Comparison of ENCODE assay signal across 8 cellular contexts in the genomic region with DNA sequence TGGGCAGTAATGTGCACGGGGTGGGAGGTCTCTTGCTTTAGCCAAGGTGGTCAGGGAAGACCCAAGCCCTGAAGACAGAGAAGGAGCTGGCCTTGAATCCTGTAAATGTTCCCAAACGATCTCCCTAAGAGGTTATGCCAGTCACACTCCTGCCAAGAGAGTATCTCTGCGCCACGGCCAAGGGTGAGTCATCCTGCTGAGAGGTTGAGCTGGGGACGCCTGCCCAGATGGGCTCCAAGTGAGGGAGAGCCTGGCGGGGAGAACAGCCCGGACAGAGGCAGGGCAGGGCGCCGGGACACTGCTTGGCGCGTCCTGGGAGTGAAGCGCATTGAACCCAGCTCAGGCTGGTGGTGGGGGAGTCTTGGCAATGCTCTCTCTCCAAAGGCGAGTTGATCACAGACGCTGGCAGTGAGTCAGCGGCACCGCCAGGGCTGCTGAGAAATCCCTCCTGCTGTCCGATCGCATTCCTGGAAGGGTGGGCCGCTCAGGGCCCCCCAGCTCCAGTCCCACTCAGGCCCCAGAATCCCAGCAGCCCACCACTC. TPM values are rescaled to one million over a fixed set of nuclear protein-coding genes. Genes with fewer than 3 reads are reported as not detected.
A peak's percentile ranks its signal among the peaks of the same experiment; 100 is the strongest.
DNase-seq lines count a peak whose midpoint lies in the region; ATAC-seq and TF ChIP-seq lines count a peak whose summit lies in the region.

No MANE protein-coding gene starts in this region.

- DNase-seq in A673 (ENCODE audit: low spot score): peak; percentile 52
- DNase-seq in HS-27A (ENCODE audit: low read depth): peak; percentile 93
- DNase-seq in anterior cingulate cortex (lab: John Stamatoyannopoulos, UW): peak in 47 of 58 donors; percentile 2 to 80 (median 40)
- DNase-seq in hypothalamus (lab: John Stamatoyannopoulos, UW): peak in 47 of 51 donors; percentile 2 to 85 (median 48)
- DNase-seq in gastrocnemius medialis: peak; percentile 92 to 96
- DNase-seq in activated gamma-delta T cell treated with Interleukin-2 at 50 U/mL for 16 hours: no peak

- POLR2A ChIA-PET in A673 (lab: Charles Lee; ENCODE audit: low non-redundant PET): no interaction called here

- peak; percentile 11 to 32 for TF ChIP-seq POLR2A in gastrocnemius medialis (IDR thresholded peaks at IDR 0.05)

- H3K9me3 ChIP-seq in A673 (ENCODE audit: low read depth, low read length, poor library complexity, severe bottlenecking) (no peaks in the 10 kb centered on the region), gastrocnemius medialis (no peaks in the 10 kb centered on the region)

- CTCF ChIA-PET in A673 (lab: Charles Lee): no interaction called here

- intact Hi-C loops in A673 (cut with micrococcal nuclease; ENCODE audit: unreplicated experiment) (no loop called here), gastrocnemius medialis (cut with DNase I; ENCODE audit: low total_unique reads) (loop anchor here (1.0 to 2.0 kb wide), 2 partner anchors 45 to 50 kb away; a partner anchor contains a TSS)

- peak overlapping the region; percentile 37 for H3K27ac ChIP-seq in A673 (ENCODE audit: low read depth, low read length, poor library complexity, severe bottlenecking)
- peak overlapping the region; percentile 81 to 92 (median 88) for H3K27ac ChIP-seq in gastrocnemius medialis

- H3K4me3 ChIP-seq in A673 (ENCODE audit: low read depth, low read length, poor library complexity, severe bottlenecking) (no peak overlapping the region), gastrocnemius medialis (peak overlapping the region in 1 of 4 donors; percentile 27)

- H3K4me1 ChIP-seq in A673 (ENCODE audit: insufficient read depth, low read length, poor library complexity, severe bottlenecking) (peaks cover 6% of the 10 kb centered on the region), gastrocnemius medialis (peaks cover 11 to 16% of the 10 kb centered on the region in 2 donors)

- H3K27me3 ChIP-seq in A673 (replicated peaks; ENCODE audit: insufficient read depth, low read depth, low read length, poor library complexity) (no peaks in the 10 kb centered on the region), gastrocnemius medialis (no peaks in the 10 kb centered on the region)

- ATAC-seq in gastrocnemius medialis: peak; percentile 90 to 92
- no peak for ATAC-seq in HG02798 (IDR thresholded peaks at IDR 0.05; ENCODE audit: poor library complexity, unreplicated experiment)
- ATAC-seq in HG03521 (IDR thresholded peaks at IDR 0.05; ENCODE audit: unreplicated experiment): no peak

- BruUV-seq in A673 (replicated peaks; lab: Mats Ljungman, UMichigan): no TSS peak

- TF ChIP-seq CTCF in A673 (conservative IDR thresholded peaks at IDR 0.05; ENCODE audit: low read depth, low read length) (no peak), gastrocnemius medialis (IDR thresholded peaks at IDR 0.05 in 4 of 5, conservative IDR thresholded peaks at IDR 0.05 in 1 of 5) (no peak)

- in situ Hi-C loops in gastrocnemius medialis (cut with MboI; ENCODE audit: low sequenced_read_pairs in 4 of 4): no loop called here

- H3K36me3 ChIP-seq in A673 (ENCODE audit: insufficient read depth, low read length, poor library complexity, severe bottlenecking) (no peaks in the 10 kb centered on the region), gastrocnemius medialis (no peaks in the 10 kb centered on the region)

RNA-seq across cellular contexts. Expression of a gene that starts 16.4 kb away (rescaled TPM):
- total RNA-seq in A673 (2021): 0.24 and 0.60 TPM in 2 replicates
- total RNA-seq in gastrocnemius medialis: not detected

RNA-seq across cellular contexts. Expression of a gene that starts 38.1 kb away (rescaled TPM):
- not detected in 2 replicates for total RNA-seq in A673 (2021)
- total RNA-seq in gastrocnemius medialis: not detected

RNA-seq across cellular contexts. Expression of a gene that starts 46.5 kb away (rescaled TPM):
- total RNA-seq in A673 (2021): 5.5 and 6.1 TPM in 2 replicates
- total RNA-seq in gastrocnemius medialis: under 1 TPM in 1 of 4 donors, not detected in 3; 0.15 TPM

RNA-seq across cellular contexts. Expression of a gene that starts 50.6 kb away (rescaled TPM):
- 1,417 and 1,448 TPM in 2 replicates for total RNA-seq in A673 (2021)
- total RNA-seq in gastrocnemius medialis: 1,000 to 10,000 TPM; 1,223 to 1,420 (median 1,299) TPM

RNA-seq across cellular contexts. Expression of a gene that starts 50.9 kb away (rescaled TPM):
- 38.8 and 43.0 TPM in 2 replicates for total RNA-seq in A673 (2021)
- 10 to 100 TPM in 2 of 4 donors, 1 to 10 TPM in 2; 7.8 to 12.4 (median 9.2) TPM for total RNA-seq in gastrocnemius medialis

Comparison
In these comparisons a context has a peak if more than half of its experiments do, and no peak if none do; other contexts are left out.
1. ATAC-seq: peak in gastrocnemius medialis (2 of 2); none in HG02798 (single experiment) and HG03521 (single experiment).